14 cellular contexts compared by ENCODE assay signal in the genomic region with DNA sequence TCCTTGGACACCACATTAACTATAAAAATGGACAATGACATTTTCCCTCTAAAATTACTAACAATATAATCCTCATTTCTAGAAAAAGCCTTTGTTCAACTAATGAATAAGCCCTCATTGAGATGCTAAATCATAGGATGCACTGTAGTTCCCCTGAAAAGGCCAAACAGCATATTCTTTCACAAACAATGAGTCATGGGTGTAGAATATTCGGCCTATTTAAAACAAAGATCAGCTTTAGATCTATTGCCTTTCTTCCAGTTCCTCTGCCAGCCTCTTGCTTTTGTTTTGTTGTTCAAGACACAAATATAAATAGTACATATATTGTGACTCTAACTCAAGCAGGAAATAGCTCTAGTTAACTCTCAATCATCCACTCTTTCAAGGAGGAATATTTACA.
A peak's percentile ranks its signal among the peaks of the same experiment; 100 is the strongest.
DNase-seq lines count a peak whose midpoint lies in the region; ATAC-seq and TF ChIP-seq lines count a peak whose summit lies in the region.
"Had no signal": no experiment of that assay in that cellular context is flagged by ENCODE, and none has a peak within 500 bp of the region (broad histone marks: within the 10 kb centered on the region; RNA-seq: fewer than 3 reads in every experiment).

No MANE protein-coding gene starts in this region.

- no peak for ATAC-seq in HG03432 (IDR thresholded peaks at IDR 0.05; ENCODE audit: unreplicated experiment)
- ATAC-seq: foreskin keratinocyte, GM12878, left ventricle myocardium superior had no signal

- peak; percentile 56 for DNase-seq in HCEC 1CT
- DNase-seq in astrocyte of the cerebellum (ENCODE audit: low read depth) = peak; percentile 12
- peak; percentile 99 for DNase-seq in foreskin melanocyte
- peak; percentile 94 for DNase-seq in superior temporal gyrus (ENCODE audit: extremely low spot score)
- DNase-seq in NCI-H1105 (lab: John Stamatoyannopoulos, UW) = no peak
- no peak for DNase-seq in KBM-7
- DNase-seq: left ventricle myocardium superior; ovary; stimulated activated CD4-positive, alpha-beta T cell treated with anti-CD3 and anti-CD28 coated beads, Interleukin-1b, Interleukin-23, amount 100 ng/mL, for 48 hours; stimulated activated naive B cell treated with anti-CD40 and anti-IgM and Interleukin-4, amounts not matched to agents 10 μg/mL and 1 μg/mL and 100 μg/mL, for 72 hours had no signal

- no peak overlapping the region for H3K4me3 ChIP-seq in astrocyte of the cerebellum (ENCODE audit: low read depth, low read length)
- H3K4me3 ChIP-seq: ascending aorta, GM12878, ovary had no signal

- in situ Hi-C loops in astrocyte of the cerebellum (cut with HindIII; ENCODE audit: low sequenced_read_pairs) = no loop called here
- in situ Hi-C loops in KBM-7 (cut with MboI; ENCODE audit: low pct_unique_long_range_greater_than_20kb, low sequenced_read_pairs) = no loop called here

- TF ChIP-seq CTCF in astrocyte of the cerebellum (IDR thresholded peaks at IDR 0.05; ENCODE audit: low read depth, low read length, missing control alignments) = no peak

Comparison
In these comparisons a context has a peak if more than half of its experiments do, and no peak if none do; other contexts are left out.
1. DNase-seq: peak in HCEC 1CT (single experiment), astrocyte of the cerebellum (single experiment), foreskin melanocyte (single experiment) and superior temporal gyrus (single experiment); none in NCI-H1105 (single experiment) and KBM-7 (single experiment).